Comparison of ENCODE assay signal across 8 cellular contexts in the genomic region with DNA sequence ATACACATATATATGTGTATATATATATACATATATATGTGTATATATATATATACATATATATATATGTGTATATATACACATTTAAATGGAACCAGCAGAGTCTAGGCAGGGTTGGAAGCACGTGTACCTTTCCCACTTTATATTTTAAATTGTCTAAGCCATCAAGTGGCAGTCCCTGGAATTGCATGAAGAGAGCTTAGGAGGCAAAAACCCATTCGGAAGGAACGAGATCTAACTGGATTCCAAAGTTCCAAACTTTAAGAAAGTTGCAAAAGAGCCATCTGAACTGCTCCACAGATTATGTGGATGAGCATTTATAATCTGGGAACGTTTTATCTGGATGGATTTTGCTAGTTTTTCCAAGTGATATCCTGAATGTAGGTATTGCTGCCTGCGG.
DNase-seq lines count a peak whose midpoint lies in the region; ATAC-seq and TF ChIP-seq lines count a peak whose summit lies in the region.

No MANE protein-coding gene starts in this region.

- WGBS in mesenchymal stem cell, result 41% methylated on average over 5 of the region's 5 CpGs

- POLR2A ChIA-PET in MCF 10A (lab: Yijun Ruan, JAX), result interaction anchor here (0.8 to 1.1 kb wide), 2 partner anchors 30 to 99 kb away, joined by 4 read pairs; no protein-coding TSS in a partner anchor

- no peak overlapping the region for H3K27ac ChIP-seq in MM.1S (ENCODE audit: low read length)
- H3K27ac ChIP-seq in mesenchymal stem cell (ENCODE audit: low read length, poor library complexity, severe bottlenecking), result no peak overlapping the region

- no peak overlapping the region for H2BK5ac ChIP-seq in mesenchymal stem cell (ENCODE audit: low read depth, low read length, poor library complexity, severe bottlenecking)

- H3K14ac ChIP-seq in mesenchymal stem cell (ENCODE audit: low read length in 2 of 2), result no peak overlapping the region

- peaks cover 24% of the 10 kb centered on the region for H3K79me1 ChIP-seq in mesenchymal stem cell (replicated peaks; ENCODE audit: low read length, poor library complexity, severe bottlenecking)

- no peak overlapping the region for H2AK5ac ChIP-seq in mesenchymal stem cell (ENCODE audit: low read length, severe bottlenecking)

- no peaks in the 10 kb centered on the region for H3K79me2 ChIP-seq in MM.1S (ENCODE audit: low read length)

- H3K9me3 ChIP-seq in MM.1S (replicated peaks; ENCODE audit: insufficient read depth, low read length) (no peaks in the 10 kb centered on the region), mesenchymal stem cell (ENCODE audit: control insufficient read depth, low read length) (no peaks in the 10 kb centered on the region)

- DNase-seq in NCI-H2081 (lab: John Stamatoyannopoulos, UW), result peak; percentile 18 to 22
- no peak for DNase-seq in NCI-H2081 treated with DMSO at 0.1 percent for 48 hours (lab: John Stamatoyannopoulos, UW)
- DNase-seq in MM.1S, result peak; percentile 23
- DNase-seq in MCF 10A (ENCODE audit: unreplicated experiment), result peak; percentile 59
- DNase-seq in mesenchymal stem cell, result peak; percentile 28

- no peaks in the 10 kb centered on the region for H3K27me3 Mint-ChIP-seq in MCF 10A (ENCODE audit: insufficient read depth, unreplicated experiment)

- no peak overlapping the region for H4K91ac ChIP-seq in mesenchymal stem cell (ENCODE audit: low read length)

- no peak overlapping the region for H3K27ac Mint-ChIP-seq in MCF 10A (ENCODE audit: low read depth, unreplicated experiment)

- ATAC-seq in GM18511 (IDR thresholded peaks at IDR 0.05; ENCODE audit: unreplicated experiment), result no peak
- ATAC-seq in HG02885 (IDR thresholded peaks at IDR 0.05; ENCODE audit: poor library complexity, unreplicated experiment), result no peak
- ATAC-seq in HG02763 (IDR thresholded peaks at IDR 0.05; ENCODE audit: unreplicated experiment), result no peak

- no peak overlapping the region for H3K4me3 Mint-ChIP-seq in MCF 10A (ENCODE audit: unreplicated experiment)

- no peak overlapping the region for H2AFZ ChIP-seq in MM.1S (ENCODE audit: low read length)
- no peak overlapping the region for H2AFZ ChIP-seq in mesenchymal stem cell (ENCODE audit: low read depth, low read length)

- H3K36me3 Mint-ChIP-seq in MCF 10A (ENCODE audit: insufficient read depth, unreplicated experiment), result no peaks in the 10 kb centered on the region

- intact Hi-C loops in MCF 10A (cut with micrococcal nuclease), result loop anchor here (10.0 kb wide), 1 partner anchor 332 kb away; no protein-coding TSS in a partner anchor

- no peaks in the 10 kb centered on the region for H4K20me1 ChIP-seq in MM.1S (ENCODE audit: insufficient read depth, low read length)

- H3K18ac ChIP-seq in mesenchymal stem cell (ENCODE audit: low read depth in 1 of 2, low read length in 2 of 2), result no peak overlapping the region

- no peaks in the 10 kb centered on the region for H3K27me3 ChIP-seq in MM.1S (replicated peaks; ENCODE audit: insufficient read depth, low read length)
- H3K27me3 ChIP-seq in mesenchymal stem cell (ENCODE audit: control insufficient read depth in 1 of 2, insufficient read depth in 1 of 2, low read length in 2 of 2), result no peaks in the 10 kb centered on the region

- H2BK15ac ChIP-seq in mesenchymal stem cell (ENCODE audit: low read depth, poor library complexity, severe bottlenecking), result no peak overlapping the region

- no peak overlapping the region for H4K8ac ChIP-seq in mesenchymal stem cell (ENCODE audit: low read length)

- H3K23ac ChIP-seq in mesenchymal stem cell (ENCODE audit: low read length in 2 of 2), result no peak overlapping the region

- H2BK120ac ChIP-seq in mesenchymal stem cell (ENCODE audit: low read depth, low read length), result no peak overlapping the region

- no peaks in the 10 kb centered on the region for H3F3A ChIP-seq in MM.1S (ENCODE audit: insufficient read depth, low read length)

- H3K9ac ChIP-seq in MM.1S (ENCODE audit: low read length) (no peak overlapping the region), mesenchymal stem cell (ENCODE audit: low read length) (no peak overlapping the region)

- H3K9me3 Mint-ChIP-seq in MCF 10A (ENCODE audit: unreplicated experiment), result no peaks in the 10 kb centered on the region

- peak; percentile 40 for TF ChIP-seq CTCF in MM.1S (IDR thresholded peaks at IDR 0.05; ENCODE audit: low read length)
- TF ChIP-seq CTCF in MCF 10A (IDR thresholded peaks at IDR 0.05; ENCODE audit: unreplicated experiment), result peak; percentile 50

- H3K4ac ChIP-seq in mesenchymal stem cell (ENCODE audit: low read depth in 1 of 2, low read length in 2 of 2), result no peak overlapping the region

- H3K4me1 ChIP-seq in MM.1S (ENCODE audit: low read length) (peaks cover 10% of the 10 kb centered on the region), mesenchymal stem cell (ENCODE audit: control insufficient read depth, insufficient read depth, low read depth, low read length) (peaks cover 3% of the 10 kb centered on the region)

- H3K4me2 ChIP-seq in MM.1S (ENCODE audit: low read depth, low read length) (no peak overlapping the region), mesenchymal stem cell (ENCODE audit: low read length, poor library complexity, severe bottlenecking) (no peak overlapping the region)

- no peaks in the 10 kb centered on the region for H3K36me3 ChIP-seq in MM.1S (replicated peaks; ENCODE audit: insufficient read depth, low read length)
- H3K36me3 ChIP-seq in mesenchymal stem cell (ENCODE audit: control insufficient read depth in 1 of 2, insufficient read depth in 2 of 2, low read depth in 1 of 2, low read length in 2 of 2), result no peaks in the 10 kb centered on the region

- peaks cover 31% of the 10 kb centered on the region for H3K4me1 Mint-ChIP-seq in MCF 10A (ENCODE audit: insufficient read depth, unreplicated experiment)

- H3K9me2 ChIP-seq in MM.1S (replicated peaks; ENCODE audit: insufficient read depth, low read length), result no peaks in the 10 kb centered on the region

- CTCF ChIA-PET in MCF 10A (lab: Yijun Ruan, JAX), result interaction anchor here (0.5 to 2.5 kb wide), 26 partner anchors 9 to 1333 kb away, joined by 3 to 10 read pairs (median 4); no protein-coding TSS in a partner anchor

- H2BK12ac ChIP-seq in mesenchymal stem cell (ENCODE audit: low read length in 2 of 2), result no peak overlapping the region

- BruUV-seq in MCF 10A (replicated peaks; lab: Mats Ljungman, UMichigan), result no TSS peak

- H3K4me3 ChIP-seq in MM.1S (ENCODE audit: low read length) (no peak overlapping the region), mesenchymal stem cell (ENCODE audit: insufficient read depth in 1 of 2, low read depth in 1 of 2, low read length in 2 of 2) (no peak overlapping the region)
